Comparison of ENCODE assay signal across 1 cellular context in genomic region chr12:117986705-117987469, GRCh38.
A peak's percentile ranks its signal among the peaks of the same experiment; 100 is the strongest.
TF ChIP-seq lines count a peak whose summit lies in the region.

No MANE protein-coding gene starts in this region.

TF ChIP-seq in HCT116, 20 proteins besides CTCF, POLR2A, EP300 and RAD21 (continued from another document):
- no peak for TF ChIP-seq REST (IDR thresholded peaks at IDR 0.05; ENCODE audit: low read depth)
- TF ChIP-seq ELF1 (IDR thresholded peaks at IDR 0.05; ENCODE audit: borderline replicate concordance, low read depth): no peak
- TF ChIP-seq POLR2AphosphoS5 (IDR thresholded peaks at IDR 0.05; ENCODE audit: low read depth, low read length): peak; percentile 45; the same call in 1 of the 2 replicates
- TF ChIP-seq CEBPB (IDR thresholded peaks at IDR 0.05; ENCODE audit: low read depth): peak; percentile 72
- TF ChIP-seq SIN3A (IDR thresholded peaks at IDR 0.05; ENCODE audit: low read depth): peak; percentile 58
- peak; percentile 75 for TF ChIP-seq CBX3 (IDR thresholded peaks at IDR 0.05; ENCODE audit: low read depth)
- TF ChIP-seq, protein P1, sequence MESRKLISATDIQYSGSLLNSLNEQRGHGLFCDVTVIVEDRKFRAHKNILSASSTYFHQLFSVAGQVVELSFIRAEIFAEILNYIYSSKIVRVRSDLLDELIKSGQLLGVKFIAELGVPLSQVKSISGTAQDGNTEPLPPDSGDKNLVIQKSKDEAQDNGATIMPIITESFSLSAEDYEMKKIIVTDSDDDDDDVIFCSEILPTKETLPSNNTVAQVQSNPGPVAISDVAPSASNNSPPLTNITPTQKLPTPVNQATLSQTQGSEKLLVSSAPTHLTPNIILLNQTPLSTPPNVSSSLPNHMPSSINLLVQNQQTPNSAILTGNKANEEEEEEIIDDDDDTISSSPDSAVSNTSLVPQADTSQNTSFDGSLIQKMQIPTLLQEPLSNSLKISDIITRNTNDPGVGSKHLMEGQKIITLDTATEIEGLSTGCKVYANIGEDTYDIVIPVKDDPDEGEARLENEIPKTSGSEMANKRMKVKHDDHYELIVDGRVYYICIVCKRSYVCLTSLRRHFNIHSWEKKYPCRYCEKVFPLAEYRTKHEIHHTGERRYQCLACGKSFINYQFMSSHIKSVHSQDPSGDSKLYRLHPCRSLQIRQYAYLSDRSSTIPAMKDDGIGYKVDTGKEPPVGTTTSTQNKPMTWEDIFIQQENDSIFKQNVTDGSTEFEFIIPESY (IDR thresholded peaks at IDR 0.05; ENCODE audit: extremely low read depth, insufficient replicate concordance, low read length): peak; percentile 71
- TF ChIP-seq JUND (IDR thresholded peaks at IDR 0.05): peak; percentile 85
